In the genomic region with DNA sequence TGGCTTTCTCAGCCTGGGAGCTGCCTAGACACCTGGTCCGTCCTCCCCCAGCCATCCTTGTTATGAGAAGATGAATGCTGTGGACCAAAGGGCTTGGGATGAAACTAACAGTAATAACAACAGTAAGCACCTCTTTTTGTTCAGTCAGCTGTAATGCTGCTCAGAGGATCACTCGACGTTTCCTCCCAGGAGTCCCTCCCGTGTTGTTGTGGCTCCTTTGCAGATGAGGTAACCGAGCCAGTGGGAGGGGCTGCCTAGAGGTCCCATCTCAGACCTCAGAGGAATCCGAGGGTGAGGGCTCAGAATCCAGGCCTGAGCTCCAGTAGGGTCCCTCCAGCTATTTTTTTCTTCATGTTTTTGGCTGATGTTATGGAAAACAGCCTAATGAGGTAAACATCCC, we compare ENCODE assay signal across 29 cellular contexts.
"Had no signal": no experiment of that assay in that cellular context is flagged by ENCODE, and none has a peak within 500 bp of the region (broad histone marks: within the 10 kb centered on the region; RNA-seq: fewer than 3 reads in every experiment).

No MANE protein-coding gene starts in this region.

- H3K27me3 ChIP-seq: neural progenitor cell, ovary, right lobe of liver, sigmoid colon, stomach, tibial artery, transverse colon, upper lobe of right lung, uterus had no signal

- H3K36me3 Mint-ChIP-seq: naive thymus-derived CD4-positive, alpha-beta T cell; natural killer cell treated with Interleukin-12 subunit alpha and Interleukin-12 subunit beta and Interleukin-15 and Interleukin-18, amount 100 ng/mL, for 72 hours; neural progenitor cell; stimulated activated naive B cell treated with anti-CD40 and anti-IgM and Interleukin-4, amounts not matched to agents 10 μg/mL and 1 μg/mL and 100 μg/mL, for 72 hours; type B pancreatic cell had no signal

- H3K4me2 ChIP-seq: neural progenitor cell had no signal

- H3K4me3 ChIP-seq: neural progenitor cell, ovary, psoas muscle, right lobe of liver, sigmoid colon, stomach, thoracic aorta, tibial artery, transverse colon, upper lobe of right lung, uterus had no signal

- H3K9ac ChIP-seq: neural progenitor cell, parathyroid adenoma had no signal

- H3K36me3 ChIP-seq: neural progenitor cell, ovary, right lobe of liver, sigmoid colon, stomach, thoracic aorta, tibial artery, transverse colon, upper lobe of right lung, uterus had no signal

- H3K4me3 Mint-ChIP-seq: naive thymus-derived CD4-positive, alpha-beta T cell; natural killer cell treated with Interleukin-12 subunit alpha and Interleukin-12 subunit beta and Interleukin-15 and Interleukin-18, amount 100 ng/mL, for 72 hours; nephron progenitor cell; neural progenitor cell; stimulated activated effector memory CD8-positive, alpha-beta T cell treated with anti-CD3 and anti-CD28 coated beads, Interleukin-12 subunit alpha, Interleukin-12 subunit beta, amount 100 ng/mL, for 72 hours; stimulated activated naive B cell treated with anti-CD40 and anti-IgM and Interleukin-4, amounts not matched to agents 10 μg/mL and 1 μg/mL and 100 μg/mL, for 72 hours; stimulated activated naive CD8-positive, alpha-beta T cell treated with anti-CD3 and anti-CD28 coated beads, Interleukin-15, Interleukin-2, amounts not matched to agents 100 ng/mL and 50 ng/mL, for 24 hours; type B pancreatic cell had no signal

- H3K27ac Mint-ChIP-seq: naive thymus-derived CD4-positive, alpha-beta T cell; natural killer cell treated with Interleukin-12 subunit alpha and Interleukin-12 subunit beta and Interleukin-15 and Interleukin-18, amount 100 ng/mL, for 72 hours; nephron progenitor cell; neural progenitor cell; progenitor cell of endocrine pancreas; stimulated activated effector memory CD8-positive, alpha-beta T cell treated with anti-CD3 and anti-CD28 coated beads, Interleukin-12 subunit alpha, Interleukin-12 subunit beta, amount 100 ng/mL, for 72 hours; stimulated activated naive B cell treated with anti-CD40 and anti-IgM and Interleukin-4, amounts not matched to agents 10 μg/mL and 1 μg/mL and 100 μg/mL, for 72 hours; stimulated activated naive CD8-positive, alpha-beta T cell treated with anti-CD3 and anti-CD28 coated beads, Interleukin-15, Interleukin-2, amounts not matched to agents 100 ng/mL and 50 ng/mL, for 24 hours; type B pancreatic cell had no signal

- DNase-seq: naive thymus-derived CD4-positive, alpha-beta T cell; nephron progenitor cell; occipital lobe; ovary; posterior cingulate gyrus; psoas muscle; right cardiac atrium; right lobe of liver; sigmoid colon; small intestine; stimulated activated CD4-positive, alpha-beta T cell treated with anti-CD3 and anti-CD28 coated beads, Interleukin-15, amount 100 ng/mL, for 24 hours; stimulated activated CD4-positive, alpha-beta T cell treated with anti-CD3 and anti-CD28 coated beads, Interleukin-2, amount 100 ng/mL, for 24 hours; stimulated activated CD4-positive, alpha-beta T cell treated with anti-CD3 and anti-CD28 coated beads, Interleukin-2, amount 100 ng/mL, for 48 hours; stimulated activated CD4-positive, alpha-beta T cell treated with anti-CD3 and anti-CD28 coated beads, Interleukin-4, amount 100 ng/mL, for 24 hours; stimulated activated naive B cell treated with anti-CD40 and anti-IgM and Interleukin-4, amounts not matched to agents 10 μg/mL and 1 μg/mL and 100 μg/mL, for 72 hours; stimulated activated naive CD4-positive, alpha-beta T cell treated with Interleukin-2 at 50 U/mL for 16 hours; stomach; tibial artery; transverse colon; upper lobe of right lung; uterus had no signal

- H3K4me1 Mint-ChIP-seq: naive thymus-derived CD4-positive, alpha-beta T cell; nephron progenitor cell; neural progenitor cell; stimulated activated effector memory CD8-positive, alpha-beta T cell treated with anti-CD3 and anti-CD28 coated beads, Interleukin-12 subunit alpha, Interleukin-12 subunit beta, amount 100 ng/mL, for 72 hours; stimulated activated naive B cell treated with anti-CD40 and anti-IgM and Interleukin-4, amounts not matched to agents 10 μg/mL and 1 μg/mL and 100 μg/mL, for 72 hours had no signal

- H3K9me3 ChIP-seq: ovary, psoas muscle, right lobe of liver, sigmoid colon, stomach, thoracic aorta, tibial artery, transverse colon, upper lobe of right lung, uterus had no signal

- H3K4me1 ChIP-seq: neural progenitor cell, psoas muscle, right lobe of liver, sigmoid colon, stomach, tibial artery, transverse colon, upper lobe of right lung, uterus had no signal

- H2AFZ ChIP-seq: neural progenitor cell, parathyroid adenoma had no signal

- ATAC-seq: natural killer cell treated with Interleukin-12 subunit alpha and Interleukin-12 subunit beta and Interleukin-15 and Interleukin-18, amount 100 ng/mL, for 72 hours; psoas muscle; right cardiac atrium; stimulated activated naive B cell treated with anti-CD40 and anti-IgM and Interleukin-4, amounts not matched to agents 10 μg/mL and 1 μg/mL and 100 μg/mL, for 72 hours; upper lobe of right lung had no signal

- H3K9me3 Mint-ChIP-seq: natural killer cell treated with Interleukin-12 subunit alpha and Interleukin-12 subunit beta and Interleukin-15 and Interleukin-18, amount 100 ng/mL, for 72 hours; nephron progenitor cell; neural progenitor cell; stimulated activated effector memory CD8-positive, alpha-beta T cell treated with anti-CD3 and anti-CD28 coated beads, Interleukin-12 subunit alpha, Interleukin-12 subunit beta, amount 100 ng/mL, for 72 hours; stimulated activated naive B cell treated with anti-CD40 and anti-IgM and Interleukin-4, amounts not matched to agents 10 μg/mL and 1 μg/mL and 100 μg/mL, for 72 hours; stimulated activated naive CD8-positive, alpha-beta T cell treated with anti-CD3 and anti-CD28 coated beads, Interleukin-15, Interleukin-2, amounts not matched to agents 100 ng/mL and 50 ng/mL, for 24 hours; type B pancreatic cell had no signal

- H3K27ac ChIP-seq: neural progenitor cell, ovary, parathyroid adenoma, psoas muscle, right lobe of liver, sigmoid colon, stomach, thoracic aorta, tibial artery, transverse colon, upper lobe of right lung, uterus had no signal
